Comparison of ENCODE assay signal across 36 cellular contexts in the genomic region with DNA sequence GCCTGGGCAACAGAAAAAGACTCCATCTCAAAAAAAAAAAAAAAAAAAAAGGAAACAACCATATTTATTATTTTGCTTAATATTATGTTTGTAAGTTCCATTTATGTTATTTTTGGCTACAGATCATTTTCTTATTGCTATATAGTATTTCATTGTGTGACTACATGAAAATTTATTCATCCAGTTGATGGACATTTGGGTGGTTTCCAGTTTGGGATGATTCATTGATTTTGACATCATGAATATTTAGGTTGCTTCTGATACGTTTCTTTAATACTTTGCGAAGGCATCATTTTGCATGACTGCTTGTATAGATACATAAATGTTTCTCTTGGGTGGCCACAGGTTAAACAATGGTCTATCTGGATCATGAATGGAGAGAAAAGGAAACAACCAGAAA. TPM values are rescaled to one million over a fixed set of nuclear protein-coding genes. Genes with fewer than 3 reads are reported as not detected.
"Had no signal": no experiment of that assay in that cellular context is flagged by ENCODE, and none has a peak within 500 bp of the region (broad histone marks: within the 10 kb centered on the region; RNA-seq: fewer than 3 reads in every experiment).

No MANE protein-coding gene starts in this region.

- ATAC-seq: activated CD4-positive, alpha-beta T cell treated with anti-CD3 and anti-CD28 coated beads for 36 hours; activated CD4-positive, CD25-positive, alpha-beta regulatory T cell treated with anti-CD3 and anti-CD28 coated beads, Interleukin-2, amount 50 U/mL, for 24 hours; activated CD8-positive, alpha-beta T cell treated with anti-CD3 and anti-CD28 coated beads for 36 hours; activated naive CD8-positive, alpha-beta T cell treated with anti-CD3 and anti-CD28 coated beads, Interleukin-2, amount 50 U/mL, for 24 hours; activated T-cell treated with anti-CD3 and anti-CD28 coated beads, Interleukin-2, amount 50 U/mL, for 4 hours had no signal

- H3K27ac Mint-ChIP-seq: activated CD4-positive, alpha-beta memory T cell treated with anti-CD3 and anti-CD28 coated beads for 36 hours; activated CD4-positive, alpha-beta T cell treated with anti-CD3 and anti-CD28 coated beads for 36 hours; activated CD4-positive, alpha-beta T cell treated with anti-CD3 and anti-CD28 coated beads, Interleukin-2, amount 10 ng/mL, durations not matched to agents 24 days and 14 days; activated CD8-positive, alpha-beta T cell treated with anti-CD3 and anti-CD28 coated beads for 36 hours; activated naive CD4-positive, alpha-beta T cell treated with anti-CD3 and anti-CD28 coated beads, Interleukin-2, amount 10 ng/mL, durations not matched to agents 7 days and 5 days; activated naive CD4-positive, alpha-beta T cell treated with anti-CD3 and anti-CD28 coated beads, Interleukin-2, amount 50 U/mL, for 24 hours; activated naive CD8-positive, alpha-beta T cell; activated naive CD8-positive, alpha-beta T cell treated with anti-CD3 and anti-CD28 coated beads, Interleukin-2, amount 10 ng/mL, durations not matched to agents 7 days and 5 days; activated naive CD8-positive, alpha-beta T cell treated with anti-CD3 and anti-CD28 coated beads, Interleukin-2, amount 50 U/mL, for 24 hours; activated T-helper 2 cell treated with anti-CD3 and anti-CD28 coated beads, Interferon-gamma antibody, Interleukin-2, Interleukin-4, amounts not matched to agents 10 μg/mL and 5 μg/mL and 100 μg/mL, durations not matched to agents 14 hours and 24 hours and 36 hours; brain; T-helper 1 cell treated with Interleukin-12 subunit alpha and Interleukin-12 subunit beta and Interleukin-4 antibody, amounts not matched to agents 30 μg/mL and 1 μg/mL, for 36 hours; T-helper 2 cell treated with Interferon-gamma antibody and Interleukin-4, amounts not matched to agents 5 μg/mL and 100 μg/mL, for 36 hours; WTC11 had no signal

- H3K27me3 ChIP-seq: ascending aorta had no signal

- H3K4me1 ChIP-seq: ascending aorta had no signal

- H3K4me3 ChIP-seq: ascending aorta had no signal

- H3K4me1 Mint-ChIP-seq: activated CD4-positive, alpha-beta T cell treated with anti-CD3 and anti-CD28 coated beads for 36 hours; activated CD4-positive, alpha-beta T cell treated with anti-CD3 and anti-CD28 coated beads, Interleukin-2, amount 10 ng/mL, durations not matched to agents 24 days and 14 days; activated naive CD4-positive, alpha-beta T cell treated with anti-CD3 and anti-CD28 coated beads, Interleukin-2, amount 10 ng/mL, durations not matched to agents 7 days and 5 days; activated naive CD4-positive, alpha-beta T cell treated with anti-CD3 and anti-CD28 coated beads, Interleukin-2, amount 50 U/mL, for 24 hours; activated naive CD8-positive, alpha-beta T cell treated with anti-CD3 and anti-CD28 coated beads, Interleukin-2, amount 10 ng/mL, durations not matched to agents 7 days and 5 days; activated naive CD8-positive, alpha-beta T cell treated with anti-CD3 and anti-CD28 coated beads, Interleukin-2, amount 50 U/mL, for 24 hours had no signal

- H3K4me3 Mint-ChIP-seq: activated CD4-positive, alpha-beta memory T cell treated with anti-CD3 and anti-CD28 coated beads for 36 hours; activated CD4-positive, alpha-beta T cell treated with anti-CD3 and anti-CD28 coated beads for 36 hours; activated CD4-positive, alpha-beta T cell treated with anti-CD3 and anti-CD28 coated beads, Interleukin-2, amount 10 ng/mL, durations not matched to agents 24 days and 14 days; activated CD8-positive, alpha-beta T cell treated with anti-CD3 and anti-CD28 coated beads for 36 hours; activated naive CD4-positive, alpha-beta T cell treated with anti-CD3 and anti-CD28 coated beads, Interleukin-2, amount 10 ng/mL, durations not matched to agents 7 days and 5 days; activated naive CD4-positive, alpha-beta T cell treated with anti-CD3 and anti-CD28 coated beads, Interleukin-2, amount 50 U/mL, for 24 hours; activated naive CD8-positive, alpha-beta T cell; activated naive CD8-positive, alpha-beta T cell treated with anti-CD3 and anti-CD28 coated beads, Interleukin-2, amount 10 ng/mL, durations not matched to agents 7 days and 5 days; activated naive CD8-positive, alpha-beta T cell treated with anti-CD3 and anti-CD28 coated beads, Interleukin-2, amount 50 U/mL, for 24 hours; activated T-cell treated with anti-CD3 and anti-CD28 coated beads, Interleukin-2, amount 50 U/mL, for 4 hours; brain; T-helper 1 cell treated with Interleukin-12 subunit alpha and Interleukin-12 subunit beta and Interleukin-4 antibody, amounts not matched to agents 30 μg/mL and 1 μg/mL, for 36 hours; T-helper 2 cell treated with Interferon-gamma antibody and Interleukin-4, amounts not matched to agents 5 μg/mL and 100 μg/mL, for 36 hours; WTC11 had no signal

- DNase-seq: activated CD4-positive, alpha-beta memory T cell treated with anti-CD3 and anti-CD28 coated beads for 36 hours; activated CD4-positive, alpha-beta T cell treated with anti-CD3 and anti-CD28 coated beads for 1 hour; activated CD4-positive, alpha-beta T cell treated with anti-CD3 and anti-CD28 coated beads for 36 hours; activated CD4-positive, alpha-beta T cell treated with anti-CD3 and anti-CD28 coated beads, Interleukin-2, amount 10 ng/mL, durations not matched to agents 24 days and 14 days; activated CD4-positive, alpha-beta T cell treated with anti-CD3 and anti-CD28 coated beads, Interleukin-2, amount 50 U/mL, for 1 hour; activated CD4-positive, alpha-beta T cell treated with anti-CD3 and anti-CD28 coated beads, Interleukin-2, amount 50 U/mL, for 4 hours; activated CD4-positive, CD25-positive, alpha-beta regulatory T cell; activated CD8-positive, alpha-beta memory T cell treated with anti-CD3 and anti-CD28 coated beads, Interleukin-2, amount 50 U/mL, for 4 hours; activated CD8-positive, alpha-beta T cell treated with anti-CD3 and anti-CD28 coated beads for 36 hours; activated effector memory CD4-positive, alpha-beta T cell treated with Interleukin-2 at 50 U/mL for 16 hours; activated gamma-delta T cell; activated naive CD4-positive, alpha-beta T cell treated with anti-CD3 and anti-CD28 coated beads, Interleukin-2, amount 10 ng/mL, durations not matched to agents 7 days and 5 days; activated naive CD4-positive, alpha-beta T cell treated with Interleukin-2 at 50 U/mL for 16 hours; activated naive CD8-positive, alpha-beta T cell treated with anti-CD3 and anti-CD28 coated beads, Interleukin-2, amount 10 ng/mL, durations not matched to agents 7 days and 5 days; activated naive CD8-positive, alpha-beta T cell treated with anti-CD3 and anti-CD28 coated beads, Interleukin-2, amount 50 U/mL, for 24 hours; activated T-cell treated with anti-CD3 and anti-CD28 coated beads for 4 hours; activated T-cell treated with anti-CD3 and anti-CD28 coated beads, Interleukin-2, amount 50 U/mL, for 1 hour; activated T-cell treated with anti-CD3 and anti-CD28 coated beads, Interleukin-2, amount 50 U/mL, for 4 hours; amygdala; anterior cingulate cortex; central memory CD4-positive, alpha-beta T cell; T-helper 1 cell; T-helper 2 cell; T-helper 9 cell; WERI-Rb-1 had no signal

- H3K9me3 ChIP-seq: ascending aorta had no signal

- H3K36me3 ChIP-seq: ascending aorta, WERI-Rb-1 had no signal

- H3K27ac ChIP-seq: ascending aorta, WERI-Rb-1 had no signal

- H3K9me3 Mint-ChIP-seq: activated CD4-positive, alpha-beta memory T cell treated with anti-CD3 and anti-CD28 coated beads for 36 hours; activated CD4-positive, alpha-beta T cell treated with anti-CD3 and anti-CD28 coated beads, Interleukin-2, amount 10 ng/mL, durations not matched to agents 24 days and 14 days; activated CD8-positive, alpha-beta T cell treated with anti-CD3 and anti-CD28 coated beads for 36 hours; activated naive CD8-positive, alpha-beta T cell treated with anti-CD3 and anti-CD28 coated beads, Interleukin-2, amount 10 ng/mL, durations not matched to agents 7 days and 5 days; activated naive CD8-positive, alpha-beta T cell treated with anti-CD3 and anti-CD28 coated beads, Interleukin-2, amount 50 U/mL, for 24 hours; activated T-cell treated with anti-CD3 and anti-CD28 coated beads, Interleukin-2, amount 50 U/mL, for 4 hours; activated T-helper 2 cell treated with anti-CD3 and anti-CD28 coated beads, Interferon-gamma antibody, Interleukin-2, Interleukin-4, amounts not matched to agents 10 μg/mL and 5 μg/mL and 100 μg/mL, durations not matched to agents 14 hours and 24 hours and 36 hours; T-helper 1 cell treated with Interleukin-12 subunit alpha and Interleukin-12 subunit beta and Interleukin-4 antibody, amounts not matched to agents 30 μg/mL and 1 μg/mL, for 36 hours; T-helper 2 cell treated with Interferon-gamma antibody and Interleukin-4, amounts not matched to agents 5 μg/mL and 100 μg/mL, for 36 hours had no signal

- H3K36me3 Mint-ChIP-seq: activated CD4-positive, alpha-beta memory T cell treated with anti-CD3 and anti-CD28 coated beads for 36 hours; activated naive CD4-positive, alpha-beta T cell treated with anti-CD3 and anti-CD28 coated beads, Interleukin-2, amount 10 ng/mL, durations not matched to agents 7 days and 5 days; activated naive CD4-positive, alpha-beta T cell treated with anti-CD3 and anti-CD28 coated beads, Interleukin-2, amount 50 U/mL, for 24 hours; activated naive CD8-positive, alpha-beta T cell; activated naive CD8-positive, alpha-beta T cell treated with anti-CD3 and anti-CD28 coated beads, Interleukin-2, amount 10 ng/mL, durations not matched to agents 7 days and 5 days; brain; WTC11 had no signal

- H3K27me3 Mint-ChIP-seq: activated CD4-positive, alpha-beta T cell treated with anti-CD3 and anti-CD28 coated beads for 36 hours; activated CD4-positive, alpha-beta T cell treated with anti-CD3 and anti-CD28 coated beads, Interleukin-2, amount 10 ng/mL, durations not matched to agents 24 days and 14 days; activated CD8-positive, alpha-beta T cell treated with anti-CD3 and anti-CD28 coated beads for 36 hours; activated naive CD4-positive, alpha-beta T cell treated with anti-CD3 and anti-CD28 coated beads, Interleukin-2, amount 10 ng/mL, durations not matched to agents 7 days and 5 days; activated naive CD8-positive, alpha-beta T cell; activated naive CD8-positive, alpha-beta T cell treated with anti-CD3 and anti-CD28 coated beads, Interleukin-2, amount 10 ng/mL, durations not matched to agents 7 days and 5 days; activated naive CD8-positive, alpha-beta T cell treated with anti-CD3 and anti-CD28 coated beads, Interleukin-2, amount 50 U/mL, for 24 hours had no signal

RNA-seq across cellular contexts. Expression of gene NPSR1, which starts 2.0 kb away (rescaled TPM):
- total RNA-seq: activated CD4-positive, alpha-beta memory T cell treated with anti-CD3 and anti-CD28 coated beads for 36 hours; activated CD4-positive, alpha-beta T cell treated with anti-CD3 and anti-CD28 coated beads for 36 hours; activated CD4-positive, alpha-beta T cell treated with anti-CD3 and anti-CD28 coated beads, Interleukin-2, amount 10 ng/mL, durations not matched to agents 24 days and 14 days; activated CD8-positive, alpha-beta memory T cell treated with anti-CD3 and anti-CD28 coated beads for 36 hours; activated CD8-positive, alpha-beta T cell treated with anti-CD3 and anti-CD28 coated beads for 36 hours; activated naive CD8-positive, alpha-beta T cell treated with anti-CD3 and anti-CD28 coated beads, Interleukin-2, amount 10 ng/mL, durations not matched to agents 7 days and 5 days; activated T-cell treated with anti-CD3 and anti-CD28 coated beads, Interleukin-2, amount 50 U/mL, for 4 hours; activated T-helper 2 cell treated with anti-CD3 and anti-CD28 coated beads, Interferon-gamma antibody, Interleukin-2, Interleukin-4, amounts not matched to agents 10 μg/mL and 5 μg/mL and 100 μg/mL, durations not matched to agents 14 hours and 24 hours and 36 hours; ascending aorta; cardiac septum; WTC11 had no signal
